In the genomic region with DNA sequence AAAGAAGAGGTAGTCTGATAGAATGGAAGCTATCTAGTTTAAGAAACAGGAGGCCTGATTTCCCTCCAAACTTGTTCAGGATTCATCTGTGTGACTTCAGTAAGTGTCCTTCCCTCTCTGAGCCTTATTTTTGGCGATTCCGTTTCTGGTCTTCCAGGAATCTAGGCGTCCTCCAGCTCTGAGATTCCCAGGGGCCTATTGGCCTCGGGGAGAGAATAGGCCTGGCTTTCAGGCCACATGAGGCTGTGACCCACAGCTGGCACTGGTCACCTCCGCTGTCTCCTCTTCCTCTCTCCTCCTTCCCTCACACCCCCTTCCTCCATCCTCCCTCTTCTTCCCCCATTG, we compare ENCODE assay signal across 9 cellular contexts.
A peak's percentile ranks its signal among the peaks of the same experiment; 100 is the strongest.
DNase-seq lines count a peak whose midpoint lies in the region; ATAC-seq and TF ChIP-seq lines count a peak whose summit lies in the region.
"Had no signal": no experiment of that assay in that cellular context is flagged by ENCODE, and none has a peak within 500 bp of the region (broad histone marks: within the 10 kb centered on the region; RNA-seq: fewer than 3 reads in every experiment).

No MANE protein-coding gene starts in this region.

- no peaks in the 10 kb centered on the region for H3K79me2 ChIP-seq in fibroblast of lung (ENCODE audit: control insufficient read depth, insufficient read depth, low read length)

- no peak overlapping the region for H3K14ac ChIP-seq in neuronal stem cell (ENCODE audit: low read length)

- no peak overlapping the region for H3K23ac ChIP-seq in neuronal stem cell (ENCODE audit: low read depth, low read length, poor library complexity)

- peaks cover 25% of the 10 kb centered on the region for H3K27me3 ChIP-seq in AG04450 (ENCODE audit: control insufficient read depth, insufficient read depth, low read length)
- no peaks in the 10 kb centered on the region for H3K27me3 ChIP-seq in NT2/D1 (ENCODE audit: insufficient read depth, insufficient read length)
- peaks cover 4% of the 10 kb centered on the region for H3K27me3 ChIP-seq in fibroblast of lung (ENCODE audit: control insufficient read depth, insufficient read depth, low read length)
- H3K27me3 ChIP-seq in neuronal stem cell (ENCODE audit: control insufficient read depth in 3 of 3, insufficient read depth in 3 of 3, low read depth in 1 of 3, low read length in 3 of 3) = peaks cover 0 to 9% (median 0%) of the 10 kb centered on the region in 3 experiments
- peaks cover 69% of the 10 kb centered on the region for H3K27me3 ChIP-seq in foreskin keratinocyte

- H2BK15ac ChIP-seq in neuronal stem cell (ENCODE audit: low read length) = no peak overlapping the region

- no peak overlapping the region for H2BK120ac ChIP-seq in neuronal stem cell (ENCODE audit: low read depth, low read length)

- H3K4me2 ChIP-seq in fibroblast of lung (ENCODE audit: extremely low read depth, insufficient read depth, low read length) (no peak overlapping the region), neuronal stem cell (ENCODE audit: insufficient read depth, low read length, poor library complexity, severe bottlenecking) (peak overlapping the region; percentile 76)

- H3K36me3 ChIP-seq in NT2/D1 (ENCODE audit: insufficient read depth, insufficient read length, low read length) (no peaks in the 10 kb centered on the region), fibroblast of lung (ENCODE audit: control insufficient read depth, insufficient read depth, low read length) (no peaks in the 10 kb centered on the region), neuronal stem cell (replicated peaks in 1 of 2; ENCODE audit: control insufficient read depth in 2 of 2, insufficient read depth in 2 of 2, low read length in 2 of 2) (no peaks in the 10 kb centered on the region)

- H2BK12ac ChIP-seq in neuronal stem cell (ENCODE audit: low read length) = no peak overlapping the region

- H3K9me3 ChIP-seq in AG04450 (ENCODE audit: control insufficient read depth, insufficient read depth, low read length) (no peaks in the 10 kb centered on the region), NT2/D1 (ENCODE audit: insufficient read depth, low read length) (peaks cover 28% of the 10 kb centered on the region), fibroblast of lung (ENCODE audit: control insufficient read depth, insufficient read depth, low read depth, low read length) (no peaks in the 10 kb centered on the region), neuronal stem cell (replicated peaks in 1 of 2; ENCODE audit: control insufficient read depth in 2 of 2, insufficient read depth in 1 of 2, low read depth in 1 of 2, low read length in 2 of 2) (peaks cover 0 to 2% of the 10 kb centered on the region in 2 donors)

- no peaks in the 10 kb centered on the region for H3K79me1 ChIP-seq in neuronal stem cell (ENCODE audit: low read depth, low read length)

- H3K27ac ChIP-seq in AG04450 (ENCODE audit: low read depth, low read length) = no peak overlapping the region
- H3K27ac ChIP-seq in fibroblast of lung (ENCODE audit: insufficient read depth, low read length) = no peak overlapping the region
- peak overlapping the region; percentile 83 for H3K27ac ChIP-seq in neuronal stem cell (replicated peaks; ENCODE audit: low read length)
- no peak overlapping the region for H3K27ac ChIP-seq in foreskin keratinocyte

- POLR2A ChIA-PET in AG04450 (lab: Yijun Ruan, JAX) = no interaction called here

- H2BK5ac ChIP-seq in neuronal stem cell (ENCODE audit: low read length) = no peak overlapping the region

- no peak overlapping the region for H4K8ac ChIP-seq in neuronal stem cell (ENCODE audit: low read depth, low read length)

- no peak overlapping the region for H2AK5ac ChIP-seq in neuronal stem cell (ENCODE audit: low read depth, low read length)

- WGBS in neuronal stem cell (ENCODE audit: extremely low coverage in 2 of 2, insufficient read length in 2 of 2, insufficient replicate concordance in 1 of 2), 2 donors = no CpG with 5 or more reads among the region's 5 CpGs

- ATAC-seq in foreskin keratinocyte (no peak), HG02981 (IDR thresholded peaks at IDR 0.05; ENCODE audit: unreplicated experiment) (no peak), GM19463 (IDR thresholded peaks at IDR 0.05; ENCODE audit: unreplicated experiment) (no peak)

- no peak for TF ChIP-seq CTCF in AG04450 (IDR thresholded peaks at IDR 0.05; ENCODE audit: low read depth, low read length)
- no peak for TF ChIP-seq CTCF in fibroblast of lung (conservative IDR thresholded peaks at IDR 0.05 in 1 of 2, IDR thresholded peaks at IDR 0.05 in 1 of 2; ENCODE audit: low read depth in 1 of 2, low read length in 2 of 2)
- TF ChIP-seq CTCF in foreskin keratinocyte (conservative IDR thresholded peaks at IDR 0.05) = no peak

- CTCF ChIA-PET in AG04450 (lab: Charles Lee) = interaction anchor here (0.8 to 1.4 kb wide), 5 partner anchors 37 to 354 kb away, joined by 3 to 5 read pairs (median 4); a partner anchor contains a TSS

- H3K4me1 ChIP-seq in NT2/D1 (ENCODE audit: insufficient read depth, insufficient read length) (peaks cover 14% of the 10 kb centered on the region), fibroblast of lung (ENCODE audit: control insufficient read depth, extremely low read depth, insufficient read depth, low read length) (no peaks in the 10 kb centered on the region), neuronal stem cell (ENCODE audit: control insufficient read depth in 2 of 2, insufficient read depth in 1 of 2, low read depth in 1 of 2, low read length in 2 of 2) (peaks cover 8 to 12% of the 10 kb centered on the region in 2 donors), foreskin keratinocyte (no peaks in the 10 kb centered on the region)

- H4K20me1 ChIP-seq in fibroblast of lung (ENCODE audit: control insufficient read depth, extremely low read depth, insufficient read depth, low read length) = no peaks in the 10 kb centered on the region

- H4K91ac ChIP-seq in neuronal stem cell (ENCODE audit: low read depth, low read length, poor library complexity) = no peak overlapping the region

- H2AFZ ChIP-seq in fibroblast of lung (ENCODE audit: low read length) (peak overlapping the region; percentile 33), neuronal stem cell (ENCODE audit: low read length) (peak overlapping the region; percentile 97)

- H3K9ac ChIP-seq in NT2/D1 (ENCODE audit: insufficient read length, low read depth) (peak overlapping the region; percentile 53), fibroblast of lung (ENCODE audit: insufficient read depth, low read length) (no peak overlapping the region), neuronal stem cell (ENCODE audit: low read depth, low read length, poor library complexity) (peak overlapping the region; percentile 38)

- peak overlapping the region; percentile 51 for H3K4me3 ChIP-seq in AG04450 (ENCODE audit: low read depth, low read length)
- peak overlapping the region; percentile 29 for H3K4me3 ChIP-seq in NT2/D1 (ENCODE audit: insufficient read length, low read depth)
- H3K4me3 ChIP-seq in fibroblast of lung (replicated peaks in 1 of 4; ENCODE audit: control extremely low read depth in 1 of 4, insufficient read depth in 1 of 4, low read depth in 3 of 4, low read length in 4 of 4) = peak overlapping the region in 3 of 4 experiments; percentile 34 to 58 (median 54)
- peak overlapping the region; percentile 48 to 74 for H3K4me3 ChIP-seq in neuronal stem cell (ENCODE audit: low read length in 2 of 2)

- H3K4ac ChIP-seq in neuronal stem cell (ENCODE audit: low read length) = no peak overlapping the region

- H3K18ac ChIP-seq in neuronal stem cell (ENCODE audit: low read length) = peak overlapping the region; percentile 53

- no peak for DNase-seq in AG04450 (ENCODE audit: low read depth, low spot score)
- no peak for DNase-seq in NT2/D1 (ENCODE audit: low read depth, low spot score)
- no peak for DNase-seq in fibroblast of lung (ENCODE audit: low read depth in 2 of 2)
- DNase-seq in neuronal stem cell (ENCODE audit: low spot score) = no peak
- DNase-seq in NCI-H1092 treated with DMSO at 0.1 percent for 48 hours (lab: John Stamatoyannopoulos, UW) = no peak
- DNase-seq in foreskin keratinocyte = no peak
- DNase-seq: stimulated activated CD4-positive, alpha-beta T cell treated with anti-CD3 and anti-CD28 coated beads, Interleukin-4, amount 100 ng/mL, for 1 hour had no signal
